Comparison of ENCODE assay signal across 8 cellular contexts in the genomic region with DNA sequence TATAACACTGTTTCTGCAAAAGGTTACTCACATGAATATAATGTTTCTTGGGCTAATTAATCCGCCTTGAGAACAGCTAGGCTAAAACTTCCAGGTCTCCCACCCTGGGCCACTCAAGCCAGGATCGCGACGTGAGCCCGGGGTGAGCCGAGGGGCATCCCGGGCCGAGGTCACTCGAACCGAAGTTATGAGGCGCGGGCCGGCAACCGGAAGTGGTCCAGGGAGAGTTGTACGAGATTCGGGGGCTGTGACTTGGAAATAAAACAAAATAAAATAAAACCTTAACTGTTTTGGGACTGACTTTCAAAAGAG. TPM values are rescaled to one million over a fixed set of nuclear protein-coding genes. Genes with fewer than 3 reads are reported as not detected.
A peak's percentile ranks its signal among the peaks of the same experiment; 100 is the strongest.
DNase-seq lines count a peak whose midpoint lies in the region; ATAC-seq, FAIRE-seq and TF ChIP-seq lines count a peak whose summit lies in the region.

No MANE protein-coding gene starts in this region.

- H3K9me3 ChIP-seq in subcutaneous abdominal adipose tissue (ENCODE audit: control insufficient read depth in 5 of 5, low read length in 5 of 5) = no peaks in the 10 kb centered on the region

- H3K27ac Mint-ChIP-seq in activated naive CD8-positive, alpha-beta T cell = peak overlapping the region; percentile 82
- peak overlapping the region; percentile 90 to 95 (median 93) for H3K27ac Mint-ChIP-seq in immature natural killer cell

- H3K36me3 Mint-ChIP-seq in activated naive CD8-positive, alpha-beta T cell = peaks cover 3% of the 10 kb centered on the region
- peaks cover 6 to 8% (median 6%) of the 10 kb centered on the region in 3 donors for H3K36me3 Mint-ChIP-seq in immature natural killer cell

- FAIRE-seq in D721Med (lab: Jason Lieb, UNC) = no peak

- no peaks in the 10 kb centered on the region for H3K27me3 ChIP-seq in subcutaneous abdominal adipose tissue (ENCODE audit: control insufficient read depth in 5 of 5, insufficient read depth in 4 of 5, low read length in 5 of 5)

- H3K36me3 ChIP-seq in subcutaneous abdominal adipose tissue (ENCODE audit: control insufficient read depth in 5 of 5, insufficient read depth in 5 of 5, low read length in 5 of 5) = peaks cover 0 to 7% (median 4%) of the 10 kb centered on the region in 5 donors

- TF ChIP-seq CTCF in D721Med (IDR thresholded peaks at IDR 0.05; ENCODE audit: insufficient read depth, missing control alignments) = no peak

- DNase-seq in Right ventricle myocardium superior (no peak), cardiac septum (ENCODE audit: low spot score) (no peak), immature natural killer cell (no peak), epidermal melanocyte (ENCODE audit: insufficient read length, low spot score) (no peak), D721Med (ENCODE audit: insufficient read length, low spot score) (no peak)

- intact Hi-C loops in Right ventricle myocardium superior (cut with DNase I) (no loop called here), cardiac septum (cut with DNase I) (loop anchor here (2.0 kb wide), 1 partner anchor 44 kb away; the partner anchor contains the start of gene FUNDC2)

- H3K4me3 ChIP-seq in subcutaneous abdominal adipose tissue (ENCODE audit: low read depth in 1 of 5, low read length in 5 of 5) = peak overlapping the region; percentile 58 to 76 (median 67)

- H3K9me3 Mint-ChIP-seq in activated naive CD8-positive, alpha-beta T cell (ENCODE audit: low read depth) = no peaks in the 10 kb centered on the region
- H3K9me3 Mint-ChIP-seq in immature natural killer cell = no peaks in the 10 kb centered on the region

- H3K4me3 Mint-ChIP-seq in activated naive CD8-positive, alpha-beta T cell = peak overlapping the region; percentile 90
- peak overlapping the region; percentile 75 to 87 (median 79) for H3K4me3 Mint-ChIP-seq in immature natural killer cell

- H3K4me1 ChIP-seq in subcutaneous abdominal adipose tissue (ENCODE audit: control insufficient read depth in 5 of 5, insufficient read depth in 5 of 5, low read length in 5 of 5) = peaks cover 0 to 27% (median 16%) of the 10 kb centered on the region in 5 donors

- no peaks in the 10 kb centered on the region for H3K27me3 Mint-ChIP-seq in activated naive CD8-positive, alpha-beta T cell
- peaks cover 0 to 12% (median 3%) of the 10 kb centered on the region in 3 donors for H3K27me3 Mint-ChIP-seq in immature natural killer cell (ENCODE audit: low read depth in 3 of 3)

- peak overlapping the region; percentile 69 for H3K27ac ChIP-seq in subcutaneous abdominal adipose tissue (ENCODE audit: low read depth, low read length)

- H3K9ac ChIP-seq in subcutaneous abdominal adipose tissue (ENCODE audit: low read length in 5 of 5) = peak overlapping the region; percentile 35 to 78 (median 63)

- ATAC-seq in Right ventricle myocardium superior (ENCODE audit: poor library complexity) = peak; percentile 37
- peak; percentile 19 for ATAC-seq in HG03175 (IDR thresholded peaks at IDR 0.05; ENCODE audit: unreplicated experiment)

- peaks cover 54% of the 10 kb centered on the region for H3K4me1 Mint-ChIP-seq in activated naive CD8-positive, alpha-beta T cell (ENCODE audit: low read depth)
- H3K4me1 Mint-ChIP-seq in immature natural killer cell = peaks cover 37 to 45% of the 10 kb centered on the region in 2 donors

RNA-seq across cellular contexts. Expression of gene CMC4, which starts 0.3 kb away (rescaled TPM):
- total RNA-seq in Right ventricle myocardium superior (23.3 TPM), cardiac septum (19.4 TPM)
- 10 to 100 TPM; 23.3 to 26.3 (median 23.6) TPM for polyA plus RNA-seq in immature natural killer cell

RNA-seq across cellular contexts. Expression of gene MTCP1, which starts 0.3 kb away (rescaled TPM):
- total RNA-seq in Right ventricle myocardium superior (59.2 TPM), cardiac septum (41.4 TPM)
- polyA plus RNA-seq in immature natural killer cell = 10 to 100 TPM; 28.8 to 55.6 (median 33.0) TPM

RNA-seq across cellular contexts. Expression of gene BRCC3, which starts 0.7 kb away (rescaled TPM):
- total RNA-seq in Right ventricle myocardium superior (18.4 TPM), cardiac septum (15.6 TPM)
- polyA plus RNA-seq in immature natural killer cell = 10 to 100 TPM; 19.4 to 34.2 (median 24.5) TPM

RNA-seq across cellular contexts. Expression of gene FUNDC2, which starts 44.0 kb away (rescaled TPM):
- total RNA-seq in Right ventricle myocardium superior (366 TPM), cardiac septum (207 TPM)
- polyA plus RNA-seq in immature natural killer cell = 100 to 1,000 TPM; 182 to 241 (median 234) TPM

RNA-seq across cellular contexts. Expression of gene F8, which starts 48.1 kb away (rescaled TPM):
- total RNA-seq in Right ventricle myocardium superior = 38.9 TPM
- 43.4 TPM for total RNA-seq in cardiac septum
- polyA plus RNA-seq in immature natural killer cell = 1 to 10 TPM; 1.1 to 3.4 (median 2.7) TPM
